In the genomic region with DNA sequence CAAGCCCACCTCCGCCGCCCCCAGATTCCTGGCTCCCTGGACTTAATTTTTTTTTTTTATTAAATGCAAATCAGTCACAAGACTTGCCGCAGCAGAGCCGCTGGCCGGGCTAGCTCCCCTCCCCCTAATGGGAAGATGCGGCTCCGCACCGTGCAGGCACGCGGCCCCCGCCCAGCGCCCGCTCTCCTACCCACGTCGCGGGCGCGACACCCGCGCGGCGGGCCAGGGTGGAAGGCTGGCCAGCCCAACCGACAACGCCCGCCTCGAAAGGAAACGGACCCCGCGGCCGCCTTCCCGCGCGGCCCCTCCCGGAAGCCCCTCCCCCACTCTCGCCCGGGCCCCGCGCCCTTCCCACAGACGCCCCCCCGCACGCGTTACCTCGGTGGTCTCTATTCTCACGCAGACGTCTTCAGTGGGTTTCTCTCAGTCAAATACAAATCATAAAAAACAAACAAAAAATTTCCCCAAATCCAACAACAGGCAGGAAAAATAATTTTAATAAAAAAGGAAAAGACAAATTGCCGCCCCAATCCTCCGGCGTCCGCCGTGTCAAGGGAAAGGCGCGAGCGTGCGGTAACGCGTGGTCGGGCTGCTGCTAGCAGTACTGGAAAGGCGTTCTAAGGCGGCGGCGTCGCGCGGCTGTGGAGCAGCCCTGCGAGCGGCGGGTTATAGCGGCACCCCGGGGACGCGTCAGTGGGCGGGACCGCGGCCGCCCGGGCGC, we compare ENCODE assay signal across 1 cellular context.
TF ChIP-seq lines count a peak whose summit lies in the region.

A gene (minus strand): TSS at position 643 of the 721 bp plus-strand sequence. CDS start 1,480 bp downstream, outside the sequence.

TF ChIP-seq in HepG2, 621 proteins besides CTCF, POLR2A, EP300 and RAD21 (continued from another document and continues in another):
- TF ChIP-seq, protein P1, sequence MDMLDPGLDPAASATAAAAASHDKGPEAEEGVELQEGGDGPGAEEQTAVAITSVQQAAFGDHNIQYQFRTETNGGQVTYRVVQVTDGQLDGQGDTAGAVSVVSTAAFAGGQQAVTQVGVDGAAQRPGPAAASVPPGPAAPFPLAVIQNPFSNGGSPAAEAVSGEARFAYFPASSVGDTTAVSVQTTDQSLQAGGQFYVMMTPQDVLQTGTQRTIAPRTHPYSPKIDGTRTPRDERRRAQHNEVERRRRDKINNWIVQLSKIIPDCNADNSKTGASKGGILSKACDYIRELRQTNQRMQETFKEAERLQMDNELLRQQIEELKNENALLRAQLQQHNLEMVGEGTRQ (IDR thresholded peaks at IDR 0.05; ENCODE audit: low read depth, low read length), result no peak
- TF ChIP-seq, protein P1 (CRISPR knock-in tag; IDR thresholded peaks at IDR 0.05; ENCODE audit: borderline replicate concordance), result no peak
- TF ChIP-seq GABPA (IDR thresholded peaks at IDR 0.05; ENCODE audit: low read depth, low read length) (no peak), GABPA (CRISPR knock-in tag; IDR thresholded peaks at IDR 0.05; ENCODE audit: low read depth) (no peak), ZNF138 (CRISPR knock-in tag; IDR thresholded peaks at IDR 0.05; ENCODE audit: low read depth) (0 out of 2 replicates have a peak, but pooled peaks have one; percentile 41), ZNF660 (CRISPR knock-in tag; IDR thresholded peaks at IDR 0.05; ENCODE audit: borderline replicate concordance, low read depth) (peak; percentile 54; the same call in 1 of the 2 replicates), HOXA5 (CRISPR knock-in tag; IDR thresholded peaks at IDR 0.05) (peak; percentile 98), MTA3 (CRISPR knock-in tag; IDR thresholded peaks at IDR 0.05) (no peak), NR2F1 (CRISPR knock-in tag; IDR thresholded peaks at IDR 0.05) (peak in 1 of 2 experiments; percentile 15; a peak in 1 of 4 replicates), MIER3 (CRISPR knock-in tag; IDR thresholded peaks at IDR 0.05; ENCODE audit: borderline replicate concordance) (no peak; the same call in 1 of the 2 replicates), PHF21A (CRISPR knock-in tag; IDR thresholded peaks at IDR 0.05) (no peak), ATF7-NPFF (CRISPR knock-in tag; IDR thresholded peaks at IDR 0.05; ENCODE audit: low read depth) (peak; percentile 82), KMT2A (CRISPR knock-in tag; IDR thresholded peaks at IDR 0.05) (no peak), KLF13 (CRISPR knock-in tag; IDR thresholded peaks at IDR 0.05) (no peak), TBX2 (CRISPR knock-in tag; IDR thresholded peaks at IDR 0.05; ENCODE audit: borderline replicate concordance) (no peak; the same call in 1 of the 2 replicates), HIVEP1 (CRISPR knock-in tag; IDR thresholded peaks at IDR 0.05) (0 out of 2 replicates have a peak, but pooled peaks have one; percentile 21), NRL (CRISPR knock-in tag; IDR thresholded peaks at IDR 0.05; ENCODE audit: borderline replicate concordance) (peak; percentile 75; the same call in 1 of the 2 replicates), SSRP1 (CRISPR knock-in tag; IDR thresholded peaks at IDR 0.05) (peak; percentile 15; the same call in 1 of the 2 replicates), ASH2L (IDR thresholded peaks at IDR 0.05; ENCODE audit: insufficient read length, low read depth, low read length) (peak; percentile 62), ZNF713 (CRISPR knock-in tag; IDR thresholded peaks at IDR 0.05) (0 out of 2 replicates have a peak, but pooled peaks have one; percentile 17), MIXL1 (CRISPR knock-in tag; IDR thresholded peaks at IDR 0.05) (peak; percentile 61; the same call in 1 of the 2 replicates), SATB2 (CRISPR knock-in tag; IDR thresholded peaks at IDR 0.05) (peak; percentile 88; the same call in 1 of the 2 replicates), KLF6 (CRISPR knock-in tag; IDR thresholded peaks at IDR 0.05) (peak; percentile 93; the same call in 1 of the 2 replicates), CHD4 (IDR thresholded peaks at IDR 0.05; ENCODE audit: borderline replicate concordance, low read length) (no peak), RNF2 (conservative IDR thresholded peaks at IDR 0.05; ENCODE audit: low read depth) (no peak), FOXM1 (CRISPR knock-in tag; IDR thresholded peaks at IDR 0.05) (peak; percentile 82; the same call in 1 of the 2 replicates), ZNF775 (CRISPR knock-in tag; IDR thresholded peaks at IDR 0.05; ENCODE audit: borderline replicate concordance) (no peak), ZNF430 (CRISPR knock-in tag; IDR thresholded peaks at IDR 0.05) (peak; percentile 87; the same call in 1 of the 2 replicates), NCOR1 (IDR thresholded peaks at IDR 0.05; ENCODE audit: borderline replicate concordance, low read length) (no peak), SRSF1 (optimal IDR thresholded peaks at IDR 0.05; ENCODE audit: low read depth, low read length) (no peak), ZNF619 (CRISPR knock-in tag; IDR thresholded peaks at IDR 0.05) (0 out of 2 replicates have a peak, but pooled peaks have one; percentile 50), ZNF788 (CRISPR knock-in tag; IDR thresholded peaks at IDR 0.05; ENCODE audit: borderline replicate concordance) (no peak), ZKSCAN5 (CRISPR knock-in tag; IDR thresholded peaks at IDR 0.05) (no peak), KDM2A (CRISPR knock-in tag; IDR thresholded peaks at IDR 0.05; ENCODE audit: borderline replicate concordance, low read depth) (peak; percentile 95)
- TF ChIP-seq, protein P2, sequence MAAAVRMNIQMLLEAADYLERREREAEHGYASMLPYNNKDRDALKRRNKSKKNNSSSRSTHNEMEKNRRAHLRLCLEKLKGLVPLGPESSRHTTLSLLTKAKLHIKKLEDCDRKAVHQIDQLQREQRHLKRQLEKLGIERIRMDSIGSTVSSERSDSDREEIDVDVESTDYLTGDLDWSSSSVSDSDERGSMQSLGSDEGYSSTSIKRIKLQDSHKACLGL (CRISPR knock-in tag; IDR thresholded peaks at IDR 0.05), result 0 out of 2 replicates have a peak, but pooled peaks have one; percentile 63
- TF ChIP-seq, protein P3, sequence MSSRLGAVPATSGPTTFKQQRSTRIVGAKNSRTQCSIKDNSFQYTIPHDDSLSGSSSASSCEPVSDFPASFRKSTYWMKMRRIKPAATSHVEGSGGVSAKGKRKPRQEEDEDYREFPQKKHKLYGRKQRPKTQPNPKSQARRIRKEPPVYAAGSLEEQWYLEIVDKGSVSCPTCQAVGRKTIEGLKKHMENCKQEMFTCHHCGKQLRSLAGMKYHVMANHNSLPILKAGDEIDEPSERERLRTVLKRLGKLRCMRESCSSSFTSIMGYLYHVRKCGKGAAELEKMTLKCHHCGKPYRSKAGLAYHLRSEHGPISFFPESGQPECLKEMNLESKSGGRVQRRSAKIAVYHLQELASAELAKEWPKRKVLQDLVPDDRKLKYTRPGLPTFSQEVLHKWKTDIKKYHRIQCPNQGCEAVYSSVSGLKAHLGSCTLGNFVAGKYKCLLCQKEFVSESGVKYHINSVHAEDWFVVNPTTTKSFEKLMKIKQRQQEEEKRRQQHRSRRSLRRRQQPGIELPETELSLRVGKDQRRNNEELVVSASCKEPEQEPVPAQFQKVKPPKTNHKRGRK (CRISPR knock-in tag; IDR thresholded peaks at IDR 0.05), result no peak
- TF ChIP-seq, protein P4, sequence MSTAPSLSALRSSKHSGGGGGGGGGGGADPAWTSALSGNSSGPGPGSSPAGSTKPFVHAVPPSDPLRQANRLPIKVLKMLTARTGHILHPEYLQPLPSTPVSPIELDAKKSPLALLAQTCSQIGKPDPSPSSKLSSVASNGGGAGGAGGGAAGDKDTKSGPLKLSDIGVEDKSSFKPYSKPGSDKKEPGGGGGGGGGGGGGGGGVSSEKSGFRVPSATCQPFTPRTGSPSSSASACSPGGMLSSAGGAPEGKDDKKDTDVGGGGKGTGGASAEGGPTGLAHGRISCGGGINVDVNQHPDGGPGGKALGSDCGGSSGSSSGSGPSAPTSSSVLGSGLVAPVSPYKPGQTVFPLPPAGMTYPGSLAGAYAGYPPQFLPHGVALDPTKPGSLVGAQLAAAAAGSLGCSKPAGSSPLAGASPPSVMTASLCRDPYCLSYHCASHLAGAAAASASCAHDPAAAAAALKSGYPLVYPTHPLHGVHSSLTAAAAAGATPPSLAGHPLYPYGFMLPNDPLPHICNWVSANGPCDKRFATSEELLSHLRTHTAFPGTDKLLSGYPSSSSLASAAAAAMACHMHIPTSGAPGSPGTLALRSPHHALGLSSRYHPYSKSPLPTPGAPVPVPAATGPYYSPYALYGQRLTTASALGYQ (CRISPR knock-in tag; IDR thresholded peaks at IDR 0.05), result peak; percentile 91
- TF ChIP-seq, protein P5, sequence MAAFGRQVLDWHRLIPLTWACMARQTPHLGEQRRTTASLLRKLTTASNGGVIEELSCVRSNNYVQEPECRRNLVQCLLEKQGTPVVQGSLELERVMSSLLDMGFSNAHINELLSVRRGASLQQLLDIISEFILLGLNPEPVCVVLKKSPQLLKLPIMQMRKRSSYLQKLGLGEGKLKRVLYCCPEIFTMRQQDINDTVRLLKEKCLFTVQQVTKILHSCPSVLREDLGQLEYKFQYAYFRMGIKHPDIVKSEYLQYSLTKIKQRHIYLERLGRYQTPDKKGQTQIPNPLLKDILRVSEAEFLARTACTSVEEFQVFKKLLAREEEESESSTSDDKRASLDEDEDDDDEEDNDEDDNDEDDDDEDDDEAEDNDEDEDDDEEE (CRISPR knock-in tag; IDR thresholded peaks at IDR 0.05), result 0 out of 2 replicates have a peak, but pooled peaks have one; percentile 52
- TF ChIP-seq, protein P6, sequence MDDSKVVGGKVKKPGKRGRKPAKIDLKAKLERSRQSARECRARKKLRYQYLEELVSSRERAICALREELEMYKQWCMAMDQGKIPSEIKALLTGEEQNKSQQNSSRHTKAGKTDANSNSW (CRISPR knock-in tag; IDR thresholded peaks at IDR 0.05; ENCODE audit: borderline replicate concordance), result no peak; the same call in 1 of the 2 replicates
- TF ChIP-seq, protein P7, sequence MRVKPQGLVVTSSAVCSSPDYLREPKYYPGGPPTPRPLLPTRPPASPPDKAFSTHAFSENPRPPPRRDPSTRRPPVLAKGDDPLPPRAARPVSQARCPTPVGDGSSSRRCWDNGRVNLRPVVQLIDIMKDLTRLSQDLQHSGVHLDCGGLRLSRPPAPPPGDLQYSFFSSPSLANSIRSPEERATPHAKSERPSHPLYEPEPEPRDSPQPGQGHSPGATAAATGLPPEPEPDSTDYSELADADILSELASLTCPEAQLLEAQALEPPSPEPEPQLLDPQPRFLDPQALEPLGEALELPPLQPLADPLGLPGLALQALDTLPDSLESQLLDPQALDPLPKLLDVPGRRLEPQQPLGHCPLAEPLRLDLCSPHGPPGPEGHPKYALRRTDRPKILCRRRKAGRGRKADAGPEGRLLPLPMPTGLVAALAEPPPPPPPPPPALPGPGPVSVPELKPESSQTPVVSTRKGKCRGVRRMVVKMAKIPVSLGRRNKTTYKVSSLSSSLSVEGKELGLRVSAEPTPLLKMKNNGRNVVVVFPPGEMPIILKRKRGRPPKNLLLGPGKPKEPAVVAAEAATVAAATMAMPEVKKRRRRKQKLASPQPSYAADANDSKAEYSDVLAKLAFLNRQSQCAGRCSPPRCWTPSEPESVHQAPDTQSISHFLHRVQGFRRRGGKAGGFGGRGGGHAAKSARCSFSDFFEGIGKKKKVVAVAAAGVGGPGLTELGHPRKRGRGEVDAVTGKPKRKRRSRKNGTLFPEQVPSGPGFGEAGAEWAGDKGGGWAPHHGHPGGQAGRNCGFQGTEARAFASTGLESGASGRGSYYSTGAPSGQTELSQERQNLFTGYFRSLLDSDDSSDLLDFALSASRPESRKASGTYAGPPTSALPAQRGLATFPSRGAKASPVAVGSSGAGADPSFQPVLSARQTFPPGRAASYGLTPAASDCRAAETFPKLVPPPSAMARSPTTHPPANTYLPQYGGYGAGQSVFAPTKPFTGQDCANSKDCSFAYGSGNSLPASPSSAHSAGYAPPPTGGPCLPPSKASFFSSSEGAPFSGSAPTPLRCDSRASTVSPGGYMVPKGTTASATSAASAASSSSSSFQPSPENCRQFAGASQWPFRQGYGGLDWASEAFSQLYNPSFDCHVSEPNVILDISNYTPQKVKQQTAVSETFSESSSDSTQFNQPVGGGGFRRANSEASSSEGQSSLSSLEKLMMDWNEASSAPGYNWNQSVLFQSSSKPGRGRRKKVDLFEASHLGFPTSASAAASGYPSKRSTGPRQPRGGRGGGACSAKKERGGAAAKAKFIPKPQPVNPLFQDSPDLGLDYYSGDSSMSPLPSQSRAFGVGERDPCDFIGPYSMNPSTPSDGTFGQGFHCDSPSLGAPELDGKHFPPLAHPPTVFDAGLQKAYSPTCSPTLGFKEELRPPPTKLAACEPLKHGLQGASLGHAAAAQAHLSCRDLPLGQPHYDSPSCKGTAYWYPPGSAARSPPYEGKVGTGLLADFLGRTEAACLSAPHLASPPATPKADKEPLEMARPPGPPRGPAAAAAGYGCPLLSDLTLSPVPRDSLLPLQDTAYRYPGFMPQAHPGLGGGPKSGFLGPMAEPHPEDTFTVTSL (CRISPR knock-in tag; IDR thresholded peaks at IDR 0.05; ENCODE audit: borderline replicate concordance), result no peak
